Comparison of ENCODE assay signal across 1 cellular context in genomic region chr1:207070811-207071210, GRCh38.
TF ChIP-seq lines count a peak whose summit lies in the region.

No MANE protein-coding gene starts in this region.

TF ChIP-seq in HepG2, 621 proteins besides CTCF, POLR2A, EP300 and RAD21:
- no peak for TF ChIP-seq TRAFD1 (CRISPR knock-in tag; IDR thresholded peaks at IDR 0.05; ENCODE audit: borderline replicate concordance)
- no peak for TF ChIP-seq TCF7L2 (IDR thresholded peaks at IDR 0.05; ENCODE audit: low read depth, low read length)
- no peak for TF ChIP-seq ZNF232 (CRISPR knock-in tag; IDR thresholded peaks at IDR 0.05; ENCODE audit: borderline replicate concordance)
- TF ChIP-seq ETV5 (CRISPR knock-in tag; IDR thresholded peaks at IDR 0.05; ENCODE audit: borderline replicate concordance) = no peak
- no peak for TF ChIP-seq ZNF441 (CRISPR knock-in tag; IDR thresholded peaks at IDR 0.05; ENCODE audit: borderline replicate concordance)
- TF ChIP-seq DMTF1 (CRISPR knock-in tag; IDR thresholded peaks at IDR 0.05) = no peak
- TF ChIP-seq EEA1 (CRISPR knock-in tag; IDR thresholded peaks at IDR 0.05; ENCODE audit: borderline replicate concordance) = no peak
- no peak for TF ChIP-seq SMARCE1 (IDR thresholded peaks at IDR 0.05; ENCODE audit: borderline replicate concordance)
- TF ChIP-seq RFX5 (IDR thresholded peaks at IDR 0.05; ENCODE audit: low read depth, low read length) = no peak
- no peak for TF ChIP-seq ATF7-NPFF (CRISPR knock-in tag; IDR thresholded peaks at IDR 0.05; ENCODE audit: low read depth)
- no peak for TF ChIP-seq ZSCAN12 (CRISPR knock-in tag; IDR thresholded peaks at IDR 0.05)
- TF ChIP-seq KMT2A (CRISPR knock-in tag; IDR thresholded peaks at IDR 0.05) = no peak
- TF ChIP-seq DNMT3B (CRISPR knock-in tag; conservative IDR thresholded peaks at IDR 0.05) = no peak
- TF ChIP-seq CSRNP2 (CRISPR knock-in tag; conservative IDR thresholded peaks at IDR 0.05; ENCODE audit: low read depth) = no peak
- TF ChIP-seq TERF1 (CRISPR knock-in tag; IDR thresholded peaks at IDR 0.05) = no peak
- TF ChIP-seq USF2 (IDR thresholded peaks at IDR 0.05; ENCODE audit: low read depth, low read length) = no peak
- no peak for TF ChIP-seq USF2 (CRISPR knock-in tag; IDR thresholded peaks at IDR 0.05; ENCODE audit: borderline replicate concordance)
- no peak for TF ChIP-seq HINFP (CRISPR knock-in tag; IDR thresholded peaks at IDR 0.05; ENCODE audit: low read depth)
TF ChIP-seq in HepG2: peak in this region for 0.
